12 cellular contexts compared by ENCODE assay signal in the genomic region with DNA sequence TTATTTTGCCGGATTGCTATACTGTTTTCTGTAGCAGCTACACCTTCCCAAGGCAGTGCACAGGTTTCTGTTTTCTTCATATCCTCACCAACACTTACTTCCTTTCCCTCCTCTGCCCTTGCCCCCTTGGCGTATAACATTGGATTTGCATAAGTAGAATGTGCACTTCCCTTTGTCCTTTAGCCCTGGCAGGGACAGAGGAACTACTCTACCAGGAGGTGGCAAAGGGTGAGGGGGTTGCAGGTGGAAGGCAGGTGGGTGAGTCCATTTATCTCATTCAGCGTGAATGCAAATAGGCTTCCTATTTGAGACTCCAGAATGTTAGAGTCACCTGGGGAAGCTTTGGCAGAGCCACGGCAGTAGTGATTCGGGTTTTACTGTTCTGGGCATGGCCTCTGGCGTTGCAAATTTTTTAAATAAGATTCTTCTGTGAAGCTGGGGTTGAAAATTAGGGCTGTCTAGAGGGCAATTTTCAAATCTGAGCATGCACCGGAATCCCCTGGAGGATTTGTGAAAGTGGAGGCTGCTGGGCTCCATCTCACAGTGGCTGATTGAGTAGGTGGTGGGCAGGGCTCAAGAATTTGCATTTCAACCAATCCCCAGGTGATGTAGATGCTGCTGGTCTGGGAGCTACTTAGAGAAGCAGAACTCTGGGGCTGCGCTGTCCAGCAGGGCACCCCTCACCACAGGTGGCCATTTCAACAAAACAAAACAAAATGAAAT.
DNase-seq lines count a peak whose midpoint lies in the region; ATAC-seq and TF ChIP-seq lines count a peak whose summit lies in the region.
"Had no signal": no experiment of that assay in that cellular context is flagged by ENCODE, and none has a peak within 500 bp of the region (broad histone marks: within the 10 kb centered on the region; RNA-seq: fewer than 3 reads in every experiment).

No MANE protein-coding gene starts in this region.

- no peak overlapping the region for H3K4me3 Mint-ChIP-seq in natural killer cell
- H3K4me3 Mint-ChIP-seq in natural killer cell treated with Interleukin-12 subunit alpha and Interleukin-12 subunit beta and Interleukin-15 and Interleukin-18, amount 100 ng/mL, for 72 hours, result no peak overlapping the region
- H3K4me3 Mint-ChIP-seq: activated CD4-positive, alpha-beta T cell treated with anti-CD3 and anti-CD28 coated beads, Interleukin-2, amount 10 ng/mL, durations not matched to agents 7 days and 5 days; brain had no signal

- peaks cover 5% of the 10 kb centered on the region for H3K36me3 Mint-ChIP-seq in natural killer cell
- H3K36me3 Mint-ChIP-seq in natural killer cell treated with Interleukin-12 subunit alpha and Interleukin-12 subunit beta and Interleukin-15 and Interleukin-18, amount 100 ng/mL, for 72 hours, result peaks cover 14% of the 10 kb centered on the region
- H3K36me3 Mint-ChIP-seq: brain had no signal

- peak overlapping the region; percentile 63 to 86 for H3K27ac Mint-ChIP-seq in natural killer cell
- peak overlapping the region in 1 of 2 donors; percentile 13 for H3K27ac Mint-ChIP-seq in natural killer cell treated with Interleukin-12 subunit alpha and Interleukin-12 subunit beta and Interleukin-15 and Interleukin-18, amount 100 ng/mL, for 72 hours
- H3K27ac Mint-ChIP-seq: activated CD4-positive, alpha-beta T cell treated with anti-CD3 and anti-CD28 coated beads, Interleukin-2, amount 10 ng/mL, durations not matched to agents 7 days and 5 days; brain had no signal

- no peak for DNase-seq in natural killer cell
- no peak for DNase-seq in natural killer cell treated with Interleukin-12 subunit alpha and Interleukin-12 subunit beta and Interleukin-15 and Interleukin-18, amount 100 ng/mL, for 72 hours (ENCODE audit: low spot score)
- peak; percentile 70 for DNase-seq in NCI-H1436 treated with DMSO at 0.1 percent for 48 hours (lab: John Stamatoyannopoulos, UW)
- no peak for DNase-seq in NCI-H226
- no peak for DNase-seq in kidney tubule cell (ENCODE audit: low spot score)
- DNase-seq in NCI-H2081 treated with DMSO at 0.1 percent for 48 hours (lab: John Stamatoyannopoulos, UW), result no peak
- DNase-seq: activated CD4-positive, alpha-beta T cell treated with anti-CD3 and anti-CD28 coated beads, Interleukin-2, amount 10 ng/mL, durations not matched to agents 7 days and 5 days; foreskin keratinocyte; NCI-H774 had no signal

- H3K27me3 Mint-ChIP-seq in natural killer cell (ENCODE audit: low read depth in 2 of 2), result no peaks in the 10 kb centered on the region
- no peaks in the 10 kb centered on the region for H3K27me3 Mint-ChIP-seq in natural killer cell treated with Interleukin-12 subunit alpha and Interleukin-12 subunit beta and Interleukin-15 and Interleukin-18, amount 100 ng/mL, for 72 hours
- H3K27me3 Mint-ChIP-seq: activated CD4-positive, alpha-beta T cell treated with anti-CD3 and anti-CD28 coated beads, Interleukin-2, amount 10 ng/mL, durations not matched to agents 7 days and 5 days had no signal

- H3K4me1 Mint-ChIP-seq in natural killer cell, result peaks cover 38 to 67% of the 10 kb centered on the region in 2 donors
- H3K4me1 Mint-ChIP-seq in natural killer cell treated with Interleukin-12 subunit alpha and Interleukin-12 subunit beta and Interleukin-15 and Interleukin-18, amount 100 ng/mL, for 72 hours (ENCODE audit: low read depth in 2 of 2), result peaks cover 25 to 48% of the 10 kb centered on the region in 2 donors

- intact Hi-C loops in natural killer cell (cut with micrococcal nuclease), result no loop called here

- no peaks in the 10 kb centered on the region for H3K9me3 Mint-ChIP-seq in natural killer cell
- H3K9me3 Mint-ChIP-seq in natural killer cell treated with Interleukin-12 subunit alpha and Interleukin-12 subunit beta and Interleukin-15 and Interleukin-18, amount 100 ng/mL, for 72 hours, result no peaks in the 10 kb centered on the region
- H3K9me3 Mint-ChIP-seq: activated CD4-positive, alpha-beta T cell treated with anti-CD3 and anti-CD28 coated beads, Interleukin-2, amount 10 ng/mL, durations not matched to agents 7 days and 5 days had no signal

- no peak for TF ChIP-seq CTCF in natural killer cell (IDR thresholded peaks at IDR 0.05)

- peak in 1 of 3 donors; percentile 28 for ATAC-seq in natural killer cell
- ATAC-seq in natural killer cell treated with Interleukin-12 subunit alpha and Interleukin-12 subunit beta and Interleukin-15 and Interleukin-18, amount 100 ng/mL, for 72 hours, result no peak
- peak; percentile 70 for ATAC-seq in HG02870 (IDR thresholded peaks at IDR 0.05; ENCODE audit: unreplicated experiment)
- no peak for ATAC-seq in HG02970 (IDR thresholded peaks at IDR 0.05; ENCODE audit: low FRiP score, unreplicated experiment)
- ATAC-seq: foreskin keratinocyte had no signal
